Comparison of ENCODE assay signal across 15 cellular contexts in the genomic region with DNA sequence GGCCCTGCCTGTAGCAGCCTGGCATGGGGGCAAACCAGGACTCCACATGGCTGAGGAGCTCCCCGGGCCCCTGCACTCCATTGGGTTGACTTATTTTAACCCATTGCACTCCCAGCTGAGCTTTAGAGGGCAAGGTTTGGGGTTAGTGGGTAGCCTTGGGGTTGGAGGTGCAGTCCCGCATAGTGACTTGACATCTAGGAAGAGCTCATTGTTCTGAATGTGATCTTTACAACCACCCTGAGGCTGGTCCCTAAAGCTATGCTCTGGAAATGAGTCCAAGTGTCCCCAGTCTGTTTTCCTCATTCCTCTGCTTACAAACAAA. TPM values are rescaled to one million over a fixed set of nuclear protein-coding genes. Genes with fewer than 3 reads are reported as not detected.
DNase-seq lines count a peak whose midpoint lies in the region; TF ChIP-seq lines count a peak whose summit lies in the region.
"Had no signal": no experiment of that assay in that cellular context is flagged by ENCODE, and none has a peak within 500 bp of the region (broad histone marks: within the 10 kb centered on the region; RNA-seq: fewer than 3 reads in every experiment).

No MANE protein-coding gene starts in this region.

- H3K4me3 ChIP-seq in HUES64 (ENCODE audit: low read length) (no peak overlapping the region), endodermal cell (ENCODE audit: low read length) (no peak overlapping the region)
- H3K4me3 ChIP-seq: HAP-1, lung had no signal

- H3K27ac ChIP-seq in HUES64 (ENCODE audit: low read depth, low read length) = no peak overlapping the region
- H3K27ac ChIP-seq in endodermal cell (ENCODE audit: low read depth, low read length) = no peak overlapping the region
- H3K27ac ChIP-seq: 22Rv1 had no signal

- no peaks in the 10 kb centered on the region for H3K27me3 Mint-ChIP-seq in T-helper 1 cell treated with Interleukin-12 subunit alpha and Interleukin-12 subunit beta and Interleukin-4 antibody, amounts not matched to agents 30 μg/mL and 1 μg/mL, for 36 hours (ENCODE audit: low read depth)
- no peaks in the 10 kb centered on the region for H3K27me3 Mint-ChIP-seq in endodermal cell (ENCODE audit: insufficient read depth)

- no peaks in the 10 kb centered on the region for H3K36me3 Mint-ChIP-seq in T-helper 1 cell treated with Interleukin-12 subunit alpha and Interleukin-12 subunit beta and Interleukin-4 antibody, amounts not matched to agents 30 μg/mL and 1 μg/mL, for 36 hours (ENCODE audit: low read depth)
- no peaks in the 10 kb centered on the region for H3K36me3 Mint-ChIP-seq in endodermal cell (ENCODE audit: low read depth)

- no peaks in the 10 kb centered on the region for H3K27me3 ChIP-seq in HUES64 (ENCODE audit: insufficient read depth, low read length)
- H3K27me3 ChIP-seq in endodermal cell (ENCODE audit: control insufficient read depth, insufficient read depth, low read length, poor library complexity, severe bottlenecking) = no peaks in the 10 kb centered on the region

- no peak overlapping the region for H3K4me3 Mint-ChIP-seq in T-helper 1 cell treated with Interleukin-12 subunit alpha and Interleukin-12 subunit beta and Interleukin-4 antibody, amounts not matched to agents 30 μg/mL and 1 μg/mL, for 36 hours
- no peak overlapping the region for H3K4me3 Mint-ChIP-seq in endodermal cell

- H3K4me1 Mint-ChIP-seq in T-helper 1 cell treated with Interleukin-12 subunit alpha and Interleukin-12 subunit beta and Interleukin-4 antibody, amounts not matched to agents 30 μg/mL and 1 μg/mL, for 36 hours (ENCODE audit: low read depth) = peaks cover 27% of the 10 kb centered on the region
- H3K4me1 Mint-ChIP-seq in endodermal cell = peaks cover 23% of the 10 kb centered on the region

- WGBS in HUES64 = 63% methylated on average over 2 of the region's 2 CpGs
- 80 to 83% methylated on average over 1 to 2 of the region's 2 CpGs for WGBS in endodermal cell (ENCODE audit: insufficient coverage in 1 of 2, insufficient read length in 1 of 2), 2 experiments

- H3K36me3 ChIP-seq in HUES64 (ENCODE audit: insufficient read depth, low read length) (no peaks in the 10 kb centered on the region), endodermal cell (ENCODE audit: control insufficient read depth, insufficient read depth, low read length) (no peaks in the 10 kb centered on the region)
- H3K36me3 ChIP-seq: HAP-1 had no signal

- peaks cover 6% of the 10 kb centered on the region for H3K9me3 Mint-ChIP-seq in T-helper 1 cell treated with Interleukin-12 subunit alpha and Interleukin-12 subunit beta and Interleukin-4 antibody, amounts not matched to agents 30 μg/mL and 1 μg/mL, for 36 hours
- H3K9me3 Mint-ChIP-seq in endodermal cell = peaks cover 9% of the 10 kb centered on the region

- no peak for DNase-seq in T-helper 1 cell
- no peak for DNase-seq in endodermal cell
- peak; percentile 48 for DNase-seq in stimulated activated CD8-positive, alpha-beta memory T cell treated with anti-CD3 and anti-CD28 coated beads, Interleukin-4, amount 100 ng/mL, for 48 hours
- no peak for DNase-seq in NK-92 (lab: John Stamatoyannopoulos, UW; ENCODE audit: unreplicated experiment)
- DNase-seq in activated gamma-delta T cell treated with Interleukin-2 at 50 U/mL for 16 hours = no peak
- no peak for DNase-seq in anterior cingulate cortex (lab: John Stamatoyannopoulos, UW)
- DNase-seq: activated T-cell treated with anti-CD3 and anti-CD28 coated beads for 4 hours, dermis blood vessel endothelial cell, NCI-H524 treated with DMSO at 0.1 percent for 48 hours, small intestine had no signal

- no peak for TF ChIP-seq CTCF in endodermal cell (conservative IDR thresholded peaks at IDR 0.05)

- H3K4me1 ChIP-seq in HUES64 (ENCODE audit: insufficient read depth, low read length) = peaks cover 18% of the 10 kb centered on the region
- H3K4me1 ChIP-seq in endodermal cell (ENCODE audit: control insufficient read depth, insufficient read depth, low read length) = peaks cover 15% of the 10 kb centered on the region
- H3K4me1 ChIP-seq: HAP-1 had no signal

- no peaks in the 10 kb centered on the region for H3K9me3 ChIP-seq in HUES64 (ENCODE audit: insufficient read depth, low read depth, low read length)
- peaks cover 10% of the 10 kb centered on the region for H3K9me3 ChIP-seq in endodermal cell (ENCODE audit: control insufficient read depth, low read length)
- H3K9me3 ChIP-seq: HAP-1 had no signal

- H3K9ac ChIP-seq in HUES64 (ENCODE audit: low read depth, low read length) (0 out of 2 replicates have a peak overlapping the region, but pooled peaks have one; percentile 8), endodermal cell (ENCODE audit: extremely low read depth, low read length, poor library complexity, severe bottlenecking) (no peak overlapping the region)

- H3K27ac Mint-ChIP-seq in T-helper 1 cell treated with Interleukin-12 subunit alpha and Interleukin-12 subunit beta and Interleukin-4 antibody, amounts not matched to agents 30 μg/mL and 1 μg/mL, for 36 hours = peak overlapping the region; percentile 49
- H3K27ac Mint-ChIP-seq in endodermal cell = peak overlapping the region; percentile 55

RNA-seq across cellular contexts. Expression of a gene that starts 36.4 kb away (rescaled TPM):
- 28.7 TPM for polyA plus RNA-seq in HUES64 (2013, experiment 1 of 2)
- 25.9 TPM for polyA plus RNA-seq in HUES64 (2013, experiment 2 of 2)
- 100 to 1,000 TPM; 148 to 188 TPM for total RNA-seq in endodermal cell
- polyA plus RNA-seq in endodermal cell (2013, experiment 1 of 2) = 64.2 TPM
- polyA plus RNA-seq in endodermal cell (2013, experiment 2 of 2) = 72.6 TPM
